ENCODE assay signal across 7 cellular contexts in genomic region chr1:6393400-6394187, GRCh38. TPM values are rescaled to one million over a fixed set of nuclear protein-coding genes. Genes with fewer than 3 reads are reported as not detected.
DNase-seq lines count a peak whose midpoint lies in the region; ATAC-seq, FAIRE-seq and TF ChIP-seq lines count a peak whose summit lies in the region.

Gene ACOT7 (minus strand): TSS chr1:6393767. CDS start chr1:6393399, 368 bp downstream.

- peak in 1 of 2 donors; percentile 22 for TF ChIP-seq POLR2A in sigmoid colon (IDR thresholded peaks at IDR 0.05)

- TF ChIP-seq EP300 in sigmoid colon (IDR thresholded peaks at IDR 0.05) = no peak

- DNase-seq in GM18507 (ENCODE audit: extremely low spot score, insufficient read length, low read depth) = peak; percentile 90
- peak; percentile 81 for DNase-seq in NCI-H1694 treated with DMSO at 0.1 percent for 48 hours (lab: John Stamatoyannopoulos, UW)
- peak; percentile 90 for DNase-seq in T1000 (lab: John Stamatoyannopoulos, UW)
- peak; percentile 96 for DNase-seq in astrocyte of the hippocampus (ENCODE audit: low read depth, low spot score)
- peak; percentile 29 to 96 (median 88) for DNase-seq in hypothalamus (lab: John Stamatoyannopoulos, UW)
- peak; percentile 92 for DNase-seq in sigmoid colon

- peak within 1 kb of the TSS; percentile 47 to 67 (median 64) for H3K4me3 ChIP-seq in sigmoid colon

- intact Hi-C loops in sigmoid colon (cut with DNase I) = loop anchor here (2.0 to 10.0 kb wide), 2 partner anchors 31 to 231 kb away; partner anchors contain the start of gene THAP3

- ATAC-seq in HG02938 (IDR thresholded peaks at IDR 0.05; ENCODE audit: unreplicated experiment) = peak; percentile 74

- peak; percentile 74 for FAIRE-seq in GM18507 (lab: Jason Lieb, UNC)

- 0 to 1% methylated on average over 87 of the region's 87 CpGs for WGBS in sigmoid colon, 2 donors

- H3K27me3 ChIP-seq in sigmoid colon = no peaks in the 10 kb centered on the region

- peak in 2 of 4 experiments; percentile 24 to 27 for TF ChIP-seq CTCF in sigmoid colon (IDR thresholded peaks at IDR 0.05)

- no peaks in the 10 kb centered on the region for H3K9me3 ChIP-seq in sigmoid colon

- peaks cover 0 to 16% (median 15%) of the 10 kb centered on the region in 4 donors for H3K4me1 ChIP-seq in sigmoid colon

- peak within 1 kb of the TSS; percentile 94 to 98 (median 98) for H3K27ac ChIP-seq in sigmoid colon

- no peaks in the 10 kb centered on the region for H3K36me3 ChIP-seq in sigmoid colon

RNA-seq across cellular contexts. Expression of gene ACOT7, which starts in this region (rescaled TPM):
- total RNA-seq in sigmoid colon = 10 to 100 TPM; 17.9 to 26.5 (median 22.2) TPM
- 10 to 100 TPM; 54.7 to 81.0 (median 78.8) TPM for polyA plus RNA-seq in sigmoid colon

Comparison
In these comparisons a context has a peak if more than half of its experiments do, and no peak if none do; other contexts are left out.
1. Peak in every context shown above with its lines: DNase-seq, ATAC-seq, H3K4me3 ChIP-seq and H3K27ac ChIP-seq.